ENCODE assay signal across 26 cellular contexts in genomic region chr9:136303066-136303824, GRCh38. TPM values are rescaled to one million over a fixed set of nuclear protein-coding genes. Genes with fewer than 3 reads are reported as not detected.
"Had no signal": no experiment of that assay in that cellular context is flagged by ENCODE, and none has a peak within 500 bp of the region (broad histone marks: within the 10 kb centered on the region; RNA-seq: fewer than 3 reads in every experiment).

No MANE protein-coding gene starts in this region.

- H3K36me3 Mint-ChIP-seq: activated naive CD4-positive, alpha-beta T cell treated with anti-CD3 and anti-CD28 coated beads, Interleukin-2, amount 10 ng/mL, durations not matched to agents 7 days and 5 days; brain; stimulated activated effector memory CD8-positive, alpha-beta T cell treated with anti-CD3 and anti-CD28 coated beads, Interleukin-12 subunit alpha, Interleukin-12 subunit beta, amount 100 ng/mL, for 72 hours; type B pancreatic cell had no signal

- ATAC-seq: activated naive CD8-positive, alpha-beta T cell treated with anti-CD3 and anti-CD28 coated beads, Interleukin-2, amount 50 U/mL, for 24 hours; sciatic nerve; stimulated activated effector memory CD8-positive, alpha-beta T cell treated with anti-CD3 and anti-CD28 coated beads, Interleukin-12 subunit alpha, Interleukin-12 subunit beta, amount 100 ng/mL, for 72 hours had no signal

- FAIRE-seq: colon, frontal cortex had no signal

- H3K9me3 ChIP-seq: left ventricle myocardium inferior, prostate gland, stomach had no signal

- H3K4me1 Mint-ChIP-seq: activated naive CD4-positive, alpha-beta T cell treated with anti-CD3 and anti-CD28 coated beads, Interleukin-2, amount 10 ng/mL, durations not matched to agents 7 days and 5 days; neural crest cell had no signal

- H3K9me3 Mint-ChIP-seq: activated naive CD4-positive, alpha-beta T cell treated with anti-CD3 and anti-CD28 coated beads, Interleukin-2, amount 10 ng/mL, durations not matched to agents 7 days and 5 days; activated naive CD8-positive, alpha-beta T cell treated with anti-CD3 and anti-CD28 coated beads, Interleukin-2, amount 50 U/mL, for 24 hours; brain; neural crest cell; stimulated activated effector memory CD8-positive, alpha-beta T cell treated with anti-CD3 and anti-CD28 coated beads, Interleukin-12 subunit alpha, Interleukin-12 subunit beta, amount 100 ng/mL, for 72 hours; type B pancreatic cell had no signal

- H3K27ac ChIP-seq: dorsolateral prefrontal cortex, epithelial cell of prostate, left ventricle myocardium inferior, prostate gland, stomach had no signal

- H3K36me3 ChIP-seq: left ventricle myocardium inferior, prostate gland, stomach had no signal

- H3K27me3 Mint-ChIP-seq: activated naive CD8-positive, alpha-beta T cell treated with anti-CD3 and anti-CD28 coated beads, Interleukin-2, amount 50 U/mL, for 24 hours; brain; type B pancreatic cell had no signal

- H3K4me3 Mint-ChIP-seq: activated naive CD4-positive, alpha-beta T cell treated with anti-CD3 and anti-CD28 coated beads, Interleukin-2, amount 10 ng/mL, durations not matched to agents 7 days and 5 days; activated naive CD8-positive, alpha-beta T cell treated with anti-CD3 and anti-CD28 coated beads, Interleukin-2, amount 50 U/mL, for 24 hours; brain; neural crest cell; stimulated activated effector memory CD8-positive, alpha-beta T cell treated with anti-CD3 and anti-CD28 coated beads, Interleukin-12 subunit alpha, Interleukin-12 subunit beta, amount 100 ng/mL, for 72 hours; type B pancreatic cell had no signal

- H3K4me1 ChIP-seq: left ventricle myocardium inferior, prostate gland, stomach had no signal

- DNase-seq: activated CD4-positive, alpha-beta T cell treated with anti-CD3 and anti-CD28 coated beads, Interleukin-2, amount 50 U/mL, for 1 hour; activated CD4-positive, CD25-positive, alpha-beta regulatory T cell treated with anti-CD3 and anti-CD28 coated beads, Interleukin-2, amount 50 U/mL, for 72 hours; activated CD8-positive, alpha-beta memory T cell treated with anti-CD3 and anti-CD28 coated beads for 24 hours; activated CD8-positive, alpha-beta memory T cell treated with anti-CD3 and anti-CD28 coated beads, Interleukin-2, amount 50 U/mL, for 48 hours; activated effector memory CD4-positive, alpha-beta T cell treated with Interleukin-2 at 50 U/mL for 16 hours; activated naive CD4-positive, alpha-beta T cell treated with anti-CD3 and anti-CD28 coated beads, Interleukin-2, amount 10 ng/mL, durations not matched to agents 7 days and 5 days; activated naive CD8-positive, alpha-beta T cell treated with anti-CD3 and anti-CD28 coated beads, Interleukin-2, amount 50 U/mL, for 24 hours; activated T-cell treated with anti-CD3 and anti-CD28 coated beads, Interleukin-2, amount 50 U/mL, for 48 hours; anterior cingulate cortex; central memory CD4-positive, alpha-beta T cell; dorsolateral prefrontal cortex; hypothalamus; islet precursor cell; left ventricle myocardium inferior; stimulated activated CD4-positive, alpha-beta T cell treated with anti-CD3 and anti-CD28 coated beads, Interleukin-4, amount 100 ng/mL, for 24 hours; stomach had no signal

- H3K4me3 ChIP-seq: dorsolateral prefrontal cortex, left ventricle myocardium inferior, prostate gland, stomach had no signal

- H3K27ac Mint-ChIP-seq: activated naive CD4-positive, alpha-beta T cell treated with anti-CD3 and anti-CD28 coated beads, Interleukin-2, amount 10 ng/mL, durations not matched to agents 7 days and 5 days; activated naive CD8-positive, alpha-beta T cell treated with anti-CD3 and anti-CD28 coated beads, Interleukin-2, amount 50 U/mL, for 24 hours; brain; stimulated activated effector memory CD8-positive, alpha-beta T cell treated with anti-CD3 and anti-CD28 coated beads, Interleukin-12 subunit alpha, Interleukin-12 subunit beta, amount 100 ng/mL, for 72 hours; type B pancreatic cell had no signal

RNA-seq across cellular contexts. Expression of gene CCDC187, which starts 0.6 kb away (rescaled TPM):
- total RNA-seq: left ventricle myocardium inferior, osteoblast had no signal
